In genomic region chr3:115254492-115255196, GRCh38 we compare ENCODE assay signal across 1 cellular context.
TF ChIP-seq lines count a peak whose summit lies in the region.

No MANE protein-coding gene starts in this region.

TF ChIP-seq in K562, 482 proteins besides CTCF, POLR2A, EP300 and RAD21 (continued from another document):
- TF ChIP-seq ZBTB34 (CRISPR knock-in tag; IDR thresholded peaks at IDR 0.05) = no peak
